24 cellular contexts compared by ENCODE assay signal in the genomic region with DNA sequence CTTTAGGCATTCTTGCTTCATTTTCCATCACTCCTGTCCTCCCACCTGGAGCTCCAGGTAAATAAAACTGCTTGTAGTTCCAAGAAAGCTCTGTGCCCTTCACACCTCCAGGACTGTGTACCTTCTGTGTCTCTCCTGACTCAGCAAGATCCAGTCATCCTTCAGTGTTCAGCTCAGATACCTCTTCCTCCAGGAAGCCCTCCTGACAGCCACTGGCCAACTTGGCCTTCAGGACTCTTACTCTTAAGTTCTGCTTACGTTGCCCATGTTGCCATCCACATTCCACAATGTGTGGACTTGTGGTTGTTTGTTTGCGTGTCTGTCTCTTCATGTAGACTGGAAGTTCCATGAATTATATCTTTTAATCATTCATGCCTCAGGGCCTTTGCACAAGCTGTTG. TPM values are rescaled to one million over a fixed set of nuclear protein-coding genes. Genes with fewer than 3 reads are reported as not detected.
DNase-seq lines count a peak whose midpoint lies in the region; ATAC-seq, FAIRE-seq and TF ChIP-seq lines count a peak whose summit lies in the region.
"Had no signal": no experiment of that assay in that cellular context is flagged by ENCODE, and none has a peak within 500 bp of the region (broad histone marks: within the 10 kb centered on the region; RNA-seq: fewer than 3 reads in every experiment).

No MANE protein-coding gene starts in this region.

- WGBS in A549 (ENCODE audit: missing lambda C conversion rate): 31% methylated on average over 2 of the region's 2 CpGs
- WGBS in esophagus muscularis mucosa: 95% methylated on average over 2 of the region's 2 CpGs

- no peak for FAIRE-seq in A549 (lab: Jason Lieb, UNC)
- peak; percentile 13 for FAIRE-seq in HTR-8/SVneo (lab: Jason Lieb, UNC)
- FAIRE-seq: D721Med, G401.6, GM12891 had no signal

- CTCF ChIA-PET in A549 (lab: Yijun Ruan, JAX): no interaction called here

- no peak for ATAC-seq in A549
- ATAC-seq: CD8-positive, alpha-beta T cell had no signal

- no peak overlapping the region for H3K4me2 ChIP-seq in A549
- H3K4me2 ChIP-seq: BLaER1 treated with 17β-estradiol and CSF1 and Interleukin-3, amounts not matched to agents 10 nM and 100 nM had no signal

- H3K27ac ChIP-seq in A549 (no peak overlapping the region), esophagus muscularis mucosa (replicated peaks in 1 of 4) (no peak overlapping the region), temporal lobe (ENCODE audit: low read depth, low read length) (peak overlapping the region; percentile 49)
- H3K27ac ChIP-seq: 22Rv1; BLaER1 treated with 17β-estradiol and CSF1 and Interleukin-3, amounts not matched to agents 10 nM and 100 nM; C4-2B had no signal

- H3K9me3 ChIP-seq in A549: no peaks in the 10 kb centered on the region
- H3K9me3 ChIP-seq in esophagus muscularis mucosa: no peaks in the 10 kb centered on the region
- no peaks in the 10 kb centered on the region for H3K9me3 ChIP-seq in BE2C
- H3K9me3 ChIP-seq: BLaER1 treated with 17β-estradiol and CSF1 and Interleukin-3, amounts not matched to agents 10 nM and 100 nM; Caco-2 had no signal

- intact Hi-C loops in esophagus muscularis mucosa (cut with DNase I): no loop called here

- TF ChIP-seq CTCF in A549 (IDR thresholded peaks at IDR 0.05): no peak
- TF ChIP-seq CTCF in esophagus muscularis mucosa (IDR thresholded peaks at IDR 0.05): no peak
- TF ChIP-seq CTCF in BE2C (IDR thresholded peaks at IDR 0.05; ENCODE audit: low read depth, low read length): no peak

- H3K4me3 ChIP-seq in A549 (no peak overlapping the region), esophagus muscularis mucosa (no peak overlapping the region), BE2C (ENCODE audit: low read depth, low read length) (no peak overlapping the region)
- H3K4me3 ChIP-seq: BLaER1 treated with 17β-estradiol and CSF1 and Interleukin-3, amounts not matched to agents 10 nM and 100 nM had no signal

- TF ChIP-seq EP300 in A549 (IDR thresholded peaks at IDR 0.05) (no peak), esophagus muscularis mucosa (IDR thresholded peaks at IDR 0.05) (no peak)

- no peak for TF ChIP-seq RAD21 in A549 (conservative IDR thresholded peaks at IDR 0.05 in 1 of 2, IDR thresholded peaks at IDR 0.05 in 1 of 2)

- TF ChIP-seq POLR2A in A549 (IDR thresholded peaks at IDR 0.05; ENCODE audit: low read length): no peak
- TF ChIP-seq POLR2A in esophagus muscularis mucosa (IDR thresholded peaks at IDR 0.05; ENCODE audit: low read depth): no peak

- no peaks in the 10 kb centered on the region for H3K4me1 ChIP-seq in A549
- H3K4me1 ChIP-seq in esophagus muscularis mucosa: peaks cover 0 to 5% (median 0%) of the 10 kb centered on the region in 4 donors
- no peaks in the 10 kb centered on the region for H3K4me1 ChIP-seq in BE2C
- H3K4me1 ChIP-seq: BLaER1 treated with 17β-estradiol and CSF1 and Interleukin-3, amounts not matched to agents 10 nM and 100 nM; Caco-2 had no signal

- POLR2A ChIA-PET in A549 (lab: Yijun Ruan, JAX): no interaction called here

- peaks cover 0 to 11% (median 0%) of the 10 kb centered on the region in 4 donors for H3K27me3 ChIP-seq in esophagus muscularis mucosa
- no peaks in the 10 kb centered on the region for H3K27me3 ChIP-seq in BE2C
- H3K27me3 ChIP-seq: BLaER1 treated with 17β-estradiol and CSF1 and Interleukin-3, amounts not matched to agents 10 nM and 100 nM had no signal

- no peaks in the 10 kb centered on the region for H3K36me3 ChIP-seq in esophagus muscularis mucosa
- H3K36me3 ChIP-seq in BE2C: no peaks in the 10 kb centered on the region
- H3K36me3 ChIP-seq: BLaER1 treated with 17β-estradiol and CSF1 and Interleukin-3, amounts not matched to agents 10 nM and 100 nM had no signal

- DNase-seq in A549 (ENCODE audit: low read depth in 1 of 2, low spot score in 1 of 2) (no peak), HTR-8/SVneo (ENCODE audit: insufficient read length, low spot score) (no peak), esophagus muscularis mucosa (ENCODE audit: extremely low spot score) (peak; percentile 83), dedifferentiated amniotic fluid mesenchymal stem cell (ENCODE audit: extremely low spot score) (no peak), NCI-H1105 treated with DMSO at 0.1 percent for 48 hours (lab: John Stamatoyannopoulos, UW) (no peak), BE2C (no peak)
- DNase-seq: ACHN; Caco-2; Calu3; CD4-positive, alpha-beta T cell; CD8-positive, alpha-beta T cell; DMS79 treated with DMSO at 0.1 percent for 48 hours; GF-D8 had no signal

TF ChIP-seq in A549, 52 proteins besides CTCF, POLR2A, EP300 and RAD21:
- TF ChIP-seq NR3C1 (IDR thresholded peaks at IDR 0.05) (no peak), RARB (CRISPR knock-in tag; IDR thresholded peaks at IDR 0.05) (no peak), MAFK (IDR thresholded peaks at IDR 0.05; ENCODE audit: partially characterized antibody) (peak; percentile 16), FOSL2 (IDR thresholded peaks at IDR 0.05) (no peak), FOSL2 (CRISPR knock-in tag; IDR thresholded peaks at IDR 0.05) (no peak)

RNA-seq across cellular contexts. Expression of a gene that starts 48.0 kb away (rescaled TPM):
- polyA plus RNA-seq in A549 (2011; rRNA removed): not detected in 2 replicates
- polyA plus RNA-seq in A549 (2012; cell fraction: cytosol; rRNA removed): not detected in 2 replicates
- not detected in 2 replicates for polyA plus RNA-seq in A549 (2012; cell fraction: nucleus; rRNA removed)
- polyA plus RNA-seq in A549 (2017; fragmentation: RNase III; extraction: RNeasy Plus Mini Kit Qiagen cat#74134 plus additional on column Dnase treatment): not detected in 3 replicates
- polyA minus RNA-seq in A549 (2011; rRNA and poly(A)+ RNA removed): not detected in 2 replicates
- under 1 TPM; 0.26 to 0.50 (median 0.41) TPM for total RNA-seq in esophagus muscularis mucosa
- 9.8 TPM for total RNA-seq in temporal lobe
- not detected for polyA plus RNA-seq in BE2C (2012; ENCODE audit: insufficient read depth, insufficient read length, low read depth)
- total RNA-seq: A172, A673, Calu3 had no signal
- polyA plus RNA-seq: AG04450, BJ had no signal
